Comparison of ENCODE assay signal across 8 cellular contexts in the genomic region with DNA sequence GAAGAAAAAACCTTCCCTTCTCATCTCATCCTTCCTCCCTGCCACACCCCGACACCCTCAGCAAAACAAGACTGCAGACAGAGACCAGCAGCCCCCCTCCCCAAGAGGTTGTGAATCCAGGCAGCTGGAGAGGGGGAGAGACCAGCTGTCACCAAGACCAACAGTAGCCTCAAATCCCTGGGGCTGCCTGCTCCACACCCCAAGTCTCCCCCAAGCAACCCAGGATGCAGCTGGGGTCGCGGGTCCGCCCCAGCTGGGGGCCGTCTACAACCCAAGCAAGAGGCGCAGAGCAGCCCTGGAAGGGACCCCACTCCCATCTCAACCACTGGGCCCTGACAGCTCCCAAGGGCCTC. TPM values are rescaled to one million over a fixed set of nuclear protein-coding genes. Genes with fewer than 3 reads are reported as not detected.
DNase-seq lines count a peak whose midpoint lies in the region; ATAC-seq lines count a peak whose summit lies in the region.

No MANE protein-coding gene starts in this region.

- H3K27me3 ChIP-seq in subcutaneous abdominal adipose tissue (ENCODE audit: control insufficient read depth in 5 of 5, insufficient read depth in 4 of 5, low read length in 5 of 5) = peaks cover 0 to 18% (median 10%) of the 10 kb centered on the region in 5 donors

- peaks cover 2% of the 10 kb centered on the region for H3K36me3 Mint-ChIP-seq in T-helper 1 cell treated with Interleukin-12 subunit alpha and Interleukin-12 subunit beta and Interleukin-4 antibody, amounts not matched to agents 30 μg/mL and 1 μg/mL, for 36 hours (ENCODE audit: low read depth)
- peaks cover 5% of the 10 kb centered on the region for H3K36me3 Mint-ChIP-seq in activated T-helper 2 cell treated with anti-CD3 and anti-CD28 coated beads, Interferon-gamma antibody, Interleukin-2, Interleukin-4, amounts not matched to agents 10 μg/mL and 5 μg/mL and 100 μg/mL, durations not matched to agents 14 hours and 24 hours and 36 hours (ENCODE audit: low read depth)
- no peaks in the 10 kb centered on the region for H3K36me3 Mint-ChIP-seq in immature natural killer cell

- intact Hi-C loops in activated T-helper 2 cell treated with anti-CD3 and anti-CD28 coated beads, Interferon-gamma antibody, Interleukin-2, Interleukin-4, amounts not matched to agents 10 μg/mL and 5 μg/mL and 100 μg/mL, durations not matched to agents 14 hours and 24 hours and 36 hours (cut with micrococcal nuclease) = no loop called here

- peak overlapping the region; percentile 79 for H3K4me3 Mint-ChIP-seq in T-helper 1 cell treated with Interleukin-12 subunit alpha and Interleukin-12 subunit beta and Interleukin-4 antibody, amounts not matched to agents 30 μg/mL and 1 μg/mL, for 36 hours
- H3K4me3 Mint-ChIP-seq in activated T-helper 2 cell treated with anti-CD3 and anti-CD28 coated beads, Interferon-gamma antibody, Interleukin-2, Interleukin-4, amounts not matched to agents 10 μg/mL and 5 μg/mL and 100 μg/mL, durations not matched to agents 14 hours and 24 hours and 36 hours (ENCODE audit: low read depth) = peak overlapping the region; percentile 80
- peak overlapping the region; percentile 79 to 86 (median 84) for H3K4me3 Mint-ChIP-seq in immature natural killer cell

- peaks cover 0 to 79% (median 68%) of the 10 kb centered on the region in 5 donors for H3K4me1 ChIP-seq in subcutaneous abdominal adipose tissue (ENCODE audit: control insufficient read depth in 5 of 5, insufficient read depth in 5 of 5, low read length in 5 of 5)

- H3K9me3 ChIP-seq in subcutaneous abdominal adipose tissue (ENCODE audit: control insufficient read depth in 5 of 5, low read length in 5 of 5) = no peaks in the 10 kb centered on the region

- ATAC-seq in GM19328 (IDR thresholded peaks at IDR 0.05; ENCODE audit: unreplicated experiment) = no peak

- no peaks in the 10 kb centered on the region for H3K9me3 Mint-ChIP-seq in T-helper 1 cell treated with Interleukin-12 subunit alpha and Interleukin-12 subunit beta and Interleukin-4 antibody, amounts not matched to agents 30 μg/mL and 1 μg/mL, for 36 hours
- no peaks in the 10 kb centered on the region for H3K9me3 Mint-ChIP-seq in activated T-helper 2 cell treated with anti-CD3 and anti-CD28 coated beads, Interferon-gamma antibody, Interleukin-2, Interleukin-4, amounts not matched to agents 10 μg/mL and 5 μg/mL and 100 μg/mL, durations not matched to agents 14 hours and 24 hours and 36 hours
- peaks cover 0 to under 1% (median 0%) of the 10 kb centered on the region in 6 donors for H3K9me3 Mint-ChIP-seq in immature natural killer cell

- peak overlapping the region; percentile 65 for H3K27ac ChIP-seq in subcutaneous abdominal adipose tissue (ENCODE audit: low read depth, low read length)

- peaks cover 28% of the 10 kb centered on the region for H3K4me1 Mint-ChIP-seq in T-helper 1 cell treated with Interleukin-12 subunit alpha and Interleukin-12 subunit beta and Interleukin-4 antibody, amounts not matched to agents 30 μg/mL and 1 μg/mL, for 36 hours (ENCODE audit: low read depth)
- H3K4me1 Mint-ChIP-seq in activated T-helper 2 cell treated with anti-CD3 and anti-CD28 coated beads, Interferon-gamma antibody, Interleukin-2, Interleukin-4, amounts not matched to agents 10 μg/mL and 5 μg/mL and 100 μg/mL, durations not matched to agents 14 hours and 24 hours and 36 hours (ENCODE audit: low read depth) = peaks cover 20% of the 10 kb centered on the region
- H3K4me1 Mint-ChIP-seq in immature natural killer cell = peaks cover 27 to 43% of the 10 kb centered on the region in 2 donors

- peak overlapping the region in 4 of 5 donors; percentile 45 to 68 (median 60) for H3K4me3 ChIP-seq in subcutaneous abdominal adipose tissue (ENCODE audit: low read depth in 1 of 5, low read length in 5 of 5)

- H3K9ac ChIP-seq in subcutaneous abdominal adipose tissue (ENCODE audit: low read length in 5 of 5) = peak overlapping the region; percentile 26 to 73 (median 60)

- H3K27me3 Mint-ChIP-seq in T-helper 1 cell treated with Interleukin-12 subunit alpha and Interleukin-12 subunit beta and Interleukin-4 antibody, amounts not matched to agents 30 μg/mL and 1 μg/mL, for 36 hours (ENCODE audit: low read depth) = no peaks in the 10 kb centered on the region
- H3K27me3 Mint-ChIP-seq in activated T-helper 2 cell treated with anti-CD3 and anti-CD28 coated beads, Interferon-gamma antibody, Interleukin-2, Interleukin-4, amounts not matched to agents 10 μg/mL and 5 μg/mL and 100 μg/mL, durations not matched to agents 14 hours and 24 hours and 36 hours (ENCODE audit: low read depth) = no peaks in the 10 kb centered on the region
- peaks cover 7 to 41% (median 13%) of the 10 kb centered on the region in 3 donors for H3K27me3 Mint-ChIP-seq in immature natural killer cell (ENCODE audit: low read depth in 3 of 3)

- H3K27ac Mint-ChIP-seq in T-helper 1 cell treated with Interleukin-12 subunit alpha and Interleukin-12 subunit beta and Interleukin-4 antibody, amounts not matched to agents 30 μg/mL and 1 μg/mL, for 36 hours = peak overlapping the region; percentile 89
- H3K27ac Mint-ChIP-seq in activated T-helper 2 cell treated with anti-CD3 and anti-CD28 coated beads, Interferon-gamma antibody, Interleukin-2, Interleukin-4, amounts not matched to agents 10 μg/mL and 5 μg/mL and 100 μg/mL, durations not matched to agents 14 hours and 24 hours and 36 hours = peak overlapping the region; percentile 82
- peak overlapping the region; percentile 84 to 94 (median 92) for H3K27ac Mint-ChIP-seq in immature natural killer cell

- H3K36me3 ChIP-seq in subcutaneous abdominal adipose tissue (ENCODE audit: control insufficient read depth in 5 of 5, insufficient read depth in 5 of 5, low read length in 5 of 5) = no peaks in the 10 kb centered on the region

- DNase-seq in T-helper 1 cell (no peak), immature natural killer cell (no peak), midbrain (lab: John Stamatoyannopoulos, UW) (no peak), hippocampal formation (lab: John Stamatoyannopoulos, UW) (no peak)
- DNase-seq in activated T-helper 2 cell treated with anti-CD3 and anti-CD28 coated beads, Interferon-gamma antibody, Interleukin-2, Interleukin-4, amounts not matched to agents 10 μg/mL and 5 μg/mL and 100 μg/mL, durations not matched to agents 14 hours and 24 hours and 36 hours (ENCODE audit: low spot score) = no peak

RNA-seq across cellular contexts. Expression of gene KLF16, which starts 7.1 kb away (rescaled TPM):
- total RNA-seq in activated T-helper 2 cell treated with anti-CD3 and anti-CD28 coated beads, Interferon-gamma antibody, Interleukin-2, Interleukin-4, amounts not matched to agents 10 μg/mL and 5 μg/mL and 100 μg/mL, durations not matched to agents 14 hours and 24 hours and 36 hours = 31.2 and 32.1 TPM in 2 replicates
- polyA plus RNA-seq in immature natural killer cell = under 1 TPM; 0.12 to 0.55 (median 0.49) TPM

RNA-seq across cellular contexts. Expression of gene REXO1, which starts 8.0 kb away (rescaled TPM):
- 55.2 and 56.6 TPM in 2 replicates for total RNA-seq in activated T-helper 2 cell treated with anti-CD3 and anti-CD28 coated beads, Interferon-gamma antibody, Interleukin-2, Interleukin-4, amounts not matched to agents 10 μg/mL and 5 μg/mL and 100 μg/mL, durations not matched to agents 14 hours and 24 hours and 36 hours
- 10 to 100 TPM in 1 of 3 donors, 1 to 10 TPM in 1, under 1 TPM in 1; 0.63 to 13.0 (median 4.5) TPM for polyA plus RNA-seq in immature natural killer cell

RNA-seq across cellular contexts. Expression of gene ABHD17A, which starts 29.0 kb away (rescaled TPM):
- 100 and 102 TPM in 2 replicates for total RNA-seq in activated T-helper 2 cell treated with anti-CD3 and anti-CD28 coated beads, Interferon-gamma antibody, Interleukin-2, Interleukin-4, amounts not matched to agents 10 μg/mL and 5 μg/mL and 100 μg/mL, durations not matched to agents 14 hours and 24 hours and 36 hours
- 100 to 1,000 TPM; 652 to 783 (median 741) TPM for polyA plus RNA-seq in immature natural killer cell

RNA-seq across cellular contexts. Expression of gene ATP8B3, which starts 44.2 kb away (rescaled TPM):
- total RNA-seq in activated T-helper 2 cell treated with anti-CD3 and anti-CD28 coated beads, Interferon-gamma antibody, Interleukin-2, Interleukin-4, amounts not matched to agents 10 μg/mL and 5 μg/mL and 100 μg/mL, durations not matched to agents 14 hours and 24 hours and 36 hours = 11.3 and 11.5 TPM in 2 replicates
- polyA plus RNA-seq in immature natural killer cell = 1 to 10 TPM; 1.7 to 3.3 (median 3.1) TPM

RNA-seq across cellular contexts. Expression of gene ADAT3, which starts 48.9 kb away (rescaled TPM):
- total RNA-seq in activated T-helper 2 cell treated with anti-CD3 and anti-CD28 coated beads, Interferon-gamma antibody, Interleukin-2, Interleukin-4, amounts not matched to agents 10 μg/mL and 5 μg/mL and 100 μg/mL, durations not matched to agents 14 hours and 24 hours and 36 hours = 9.1 and 9.9 TPM in 2 replicates
- polyA plus RNA-seq in immature natural killer cell = 10 to 100 TPM in 1 of 3 donors, 1 to 10 TPM in 2; 2.1 to 10.0 (median 4.3) TPM
